In the genomic region with DNA sequence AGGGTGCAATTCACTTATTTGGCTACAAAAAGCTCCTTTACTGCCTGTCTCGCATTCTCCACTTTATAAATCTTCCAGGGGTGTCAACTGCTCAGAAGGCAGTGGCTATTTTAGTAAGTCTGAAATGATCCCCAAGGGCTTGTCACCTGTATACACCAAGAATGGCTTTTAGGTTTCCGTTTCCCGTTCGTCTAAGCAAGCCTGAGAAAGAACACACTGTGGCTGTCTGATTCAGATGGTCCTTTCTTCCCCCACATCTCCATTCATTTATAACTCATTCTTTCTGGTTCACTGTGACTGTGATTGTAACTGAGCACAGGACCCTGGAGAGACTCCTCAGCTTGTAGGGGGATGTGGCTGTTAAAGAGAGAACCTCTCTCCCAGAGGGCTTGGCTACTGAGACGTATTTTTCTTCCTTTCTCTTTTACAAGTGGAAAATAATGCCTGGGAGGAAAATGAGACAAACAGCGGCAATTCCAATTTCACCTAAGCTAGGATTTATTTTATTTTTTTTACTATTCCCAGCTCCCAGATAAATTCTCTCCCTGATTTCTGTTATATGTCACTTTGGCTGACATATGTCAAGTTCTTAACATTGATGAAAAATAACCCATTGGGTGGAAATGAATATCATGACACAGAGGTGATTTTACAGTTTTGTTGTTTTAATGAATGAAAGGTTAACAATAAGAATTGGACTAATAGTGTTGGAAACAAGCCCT, we compare ENCODE assay signal across 1 cellular context.
TF ChIP-seq lines count a peak whose summit lies in the region.

No MANE protein-coding gene starts in this region.

TF ChIP-seq in HepG2, 621 proteins besides CTCF, POLR2A, EP300 and RAD21 (continued from another document):
- TF ChIP-seq ZNF124 (CRISPR knock-in tag; IDR thresholded peaks at IDR 0.05) (no peak), ZNF34 (CRISPR knock-in tag; IDR thresholded peaks at IDR 0.05; ENCODE audit: borderline replicate concordance) (no peak), NFKB2 (CRISPR knock-in tag; IDR thresholded peaks at IDR 0.05; ENCODE audit: borderline replicate concordance) (no peak), ESRRA (CRISPR knock-in tag; IDR thresholded peaks at IDR 0.05; ENCODE audit: low read depth) (no peak)
TF ChIP-seq in HepG2: peak in this region for 0.
